21 cellular contexts compared by ENCODE assay signal in genomic region chr18:13099113-13099512, GRCh38.
"Had no signal": no experiment of that assay in that cellular context is flagged by ENCODE, and none has a peak within 500 bp of the region (broad histone marks: within the 10 kb centered on the region; RNA-seq: fewer than 3 reads in every experiment).

No MANE protein-coding gene starts in this region.

- H3K9me3 ChIP-seq: left lung, left ventricle myocardium inferior, lower lobe of right lung, mucosa of descending colon had no signal

- H3K4me2 ChIP-seq: hepatocyte had no signal

- H3K27me3 ChIP-seq: hepatocyte, left lung had no signal

- H3K4me1 ChIP-seq: left lung, lower lobe of right lung had no signal

- H3K27ac ChIP-seq: hepatocyte, left lung, left ventricle myocardium inferior, lower lobe of right lung had no signal

- H3K79me2 ChIP-seq: hepatocyte had no signal

- H3K4me3 ChIP-seq: hepatocyte, left lung, left ventricle myocardium inferior, lower lobe of right lung, lung, mucosa of descending colon had no signal

- DNase-seq: hippocampal formation; hypothalamus; immature natural killer cell; islet precursor cell; kidney; kidney glomerular epithelial cell; left cardiac atrium; left colon; left lung; left ventricle myocardium inferior; left ventricle myocardium superior; lower lobe of right lung; mammary epithelial cell; mesenchymal stem cell; mesendoderm; midbrain; mucosa of descending colon; naive B cell; naive thymus-derived CD4-positive, alpha-beta T cell had no signal

- H2AFZ ChIP-seq: hepatocyte had no signal
